ENCODE assay signal across 16 cellular contexts in the genomic region with DNA sequence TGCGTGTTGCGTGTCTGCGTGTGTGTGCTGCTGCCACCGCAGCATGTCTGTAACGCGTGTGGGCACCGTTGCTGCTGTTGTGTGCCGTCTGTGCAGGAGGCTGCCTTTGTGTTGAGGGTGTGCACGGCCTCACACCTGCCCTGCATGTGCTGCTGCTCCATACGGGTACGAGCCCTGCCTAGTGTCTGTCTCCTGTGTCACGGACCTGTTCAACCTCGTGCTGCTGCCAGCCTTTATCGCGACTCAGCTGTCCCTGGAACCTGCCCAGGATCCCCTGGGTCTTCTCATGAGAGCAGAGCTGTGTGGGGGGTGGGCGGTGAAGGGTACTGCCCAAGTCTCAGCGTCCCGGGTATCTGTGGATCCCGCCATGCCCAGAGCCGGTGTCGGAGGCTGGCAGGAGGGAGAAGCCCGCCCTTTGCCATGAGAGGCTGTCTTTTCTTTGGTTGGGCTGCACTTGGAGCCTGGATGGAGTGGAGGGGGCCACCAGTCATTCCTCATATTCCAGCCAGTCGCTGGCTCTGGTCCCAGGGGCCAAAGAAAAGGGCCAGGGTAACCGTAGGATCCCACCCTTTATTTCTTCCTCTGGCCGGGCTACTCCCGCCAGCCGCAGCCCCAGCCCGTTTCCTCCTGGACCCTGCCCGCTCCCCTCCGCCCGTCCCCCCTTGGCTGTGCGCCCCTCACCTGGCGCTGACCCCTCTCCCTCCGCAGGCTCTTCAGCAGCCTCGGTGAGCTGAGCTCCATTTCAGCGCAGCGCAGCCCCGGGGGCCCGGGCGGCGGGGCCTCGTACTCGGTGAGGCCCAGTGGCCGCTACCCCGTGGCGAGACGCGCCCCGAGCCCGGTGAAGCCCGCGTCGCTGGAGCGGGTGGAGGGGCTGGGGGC. TPM values are rescaled to one million over a fixed set of nuclear protein-coding genes. Genes with fewer than 3 reads are reported as not detected.
A peak's percentile ranks its signal among the peaks of the same experiment; 100 is the strongest.
DNase-seq lines count a peak whose midpoint lies in the region; ATAC-seq lines count a peak whose summit lies in the region.
"Had no signal": no experiment of that assay in that cellular context is flagged by ENCODE, and none has a peak within 500 bp of the region (broad histone marks: within the 10 kb centered on the region; RNA-seq: fewer than 3 reads in every experiment).

No MANE protein-coding gene starts in this region.

- H3K27me3 Mint-ChIP-seq in activated CD4-positive, alpha-beta T cell treated with anti-CD3 and anti-CD28 coated beads, Interleukin-2, amount 10 ng/mL, durations not matched to agents 7 days and 5 days, result no peaks in the 10 kb centered on the region
- H3K27me3 Mint-ChIP-seq: activated CD4-positive, alpha-beta T cell treated with anti-CD3 and anti-CD28 coated beads, Interleukin-2, amount 10 ng/mL, durations not matched to agents 24 days and 14 days; activated naive CD4-positive, alpha-beta T cell treated with anti-CD3 and anti-CD28 coated beads, Interleukin-2, amount 50 U/mL, for 24 hours; naive thymus-derived CD8-positive, alpha-beta T cell had no signal

- DNase-seq in G401 (ENCODE audit: low spot score), result peak; percentile 48
- peak; percentile 14 for DNase-seq in RPMI8226
- DNase-seq in left kidney (ENCODE audit: low read depth, low spot score), result peak; percentile 9
- peak; percentile 57 for DNase-seq in sciatic nerve (ENCODE audit: low spot score)
- DNase-seq in activated CD4-positive, alpha-beta T cell treated with anti-CD3 and anti-CD28 coated beads, Interleukin-2, amount 10 ng/mL, durations not matched to agents 7 days and 5 days, result no peak
- no peak for DNase-seq in amniotic stem cell (lab: John Stamatoyannopoulos, UW)
- DNase-seq: activated CD4-positive, alpha-beta T cell treated with anti-CD3 and anti-CD28 coated beads, Interleukin-2, amount 10 ng/mL, durations not matched to agents 24 days and 14 days; activated T-cell treated with anti-CD3 and anti-CD28 coated beads for 4 hours; dermis blood vessel endothelial cell; MG63; NCI-H2029; stimulated activated naive CD4-positive, alpha-beta T cell treated with Interleukin-2 at 50 U/mL for 16 hours had no signal

- intact Hi-C loops in sciatic nerve (cut with DNase I), result no loop called here

- H3K4me1 Mint-ChIP-seq in activated CD4-positive, alpha-beta T cell treated with anti-CD3 and anti-CD28 coated beads, Interleukin-2, amount 10 ng/mL, durations not matched to agents 7 days and 5 days, result peaks cover 2% of the 10 kb centered on the region
- H3K4me1 Mint-ChIP-seq: activated CD4-positive, alpha-beta T cell treated with anti-CD3 and anti-CD28 coated beads, Interleukin-2, amount 10 ng/mL, durations not matched to agents 24 days and 14 days had no signal

- ATAC-seq in sciatic nerve (no peak), HG03469 (IDR thresholded peaks at IDR 0.05; ENCODE audit: unreplicated experiment) (no peak)
- ATAC-seq: naive thymus-derived CD8-positive, alpha-beta T cell; SK-N-SH treated with all-trans-retinoic acid at 6 μM for 48 hours had no signal

- no peaks in the 10 kb centered on the region for H3K36me3 Mint-ChIP-seq in activated CD4-positive, alpha-beta T cell treated with anti-CD3 and anti-CD28 coated beads, Interleukin-2, amount 10 ng/mL, durations not matched to agents 7 days and 5 days (ENCODE audit: low read depth)
- H3K36me3 Mint-ChIP-seq: activated naive CD4-positive, alpha-beta T cell treated with anti-CD3 and anti-CD28 coated beads, Interleukin-2, amount 50 U/mL, for 24 hours; naive thymus-derived CD8-positive, alpha-beta T cell had no signal

- in situ Hi-C loops in G401 (cut with HindIII; ENCODE audit: low sequenced_read_pairs), result no loop called here

- no peak overlapping the region for H3K27ac Mint-ChIP-seq in activated CD4-positive, alpha-beta T cell treated with anti-CD3 and anti-CD28 coated beads, Interleukin-2, amount 10 ng/mL, durations not matched to agents 7 days and 5 days
- H3K27ac Mint-ChIP-seq: activated CD4-positive, alpha-beta T cell treated with anti-CD3 and anti-CD28 coated beads, Interleukin-2, amount 10 ng/mL, durations not matched to agents 24 days and 14 days; activated naive CD4-positive, alpha-beta T cell treated with anti-CD3 and anti-CD28 coated beads, Interleukin-2, amount 50 U/mL, for 24 hours had no signal

- no peak overlapping the region for H3K4me3 Mint-ChIP-seq in activated CD4-positive, alpha-beta T cell treated with anti-CD3 and anti-CD28 coated beads, Interleukin-2, amount 10 ng/mL, durations not matched to agents 7 days and 5 days
- H3K4me3 Mint-ChIP-seq: activated CD4-positive, alpha-beta T cell treated with anti-CD3 and anti-CD28 coated beads, Interleukin-2, amount 10 ng/mL, durations not matched to agents 24 days and 14 days; activated naive CD4-positive, alpha-beta T cell treated with anti-CD3 and anti-CD28 coated beads, Interleukin-2, amount 50 U/mL, for 24 hours; naive thymus-derived CD8-positive, alpha-beta T cell had no signal

- POLR2A ChIA-PET in activated CD4-positive, alpha-beta T cell treated with anti-CD3 and anti-CD28 coated beads, Interleukin-2, amount 10 ng/mL, durations not matched to agents 7 days and 5 days (lab: Charles Lee), result interaction anchor here (0.5 kb wide), 1 partner anchor 93 kb away, joined by 3 read pairs; no protein-coding TSS in a partner anchor

- CTCF ChIA-PET in activated CD4-positive, alpha-beta T cell treated with anti-CD3 and anti-CD28 coated beads, Interleukin-2, amount 10 ng/mL, durations not matched to agents 7 days and 5 days (lab: Charles Lee), result no interaction called here

- H3K9me3 Mint-ChIP-seq in activated CD4-positive, alpha-beta T cell treated with anti-CD3 and anti-CD28 coated beads, Interleukin-2, amount 10 ng/mL, durations not matched to agents 7 days and 5 days, result no peaks in the 10 kb centered on the region
- H3K9me3 Mint-ChIP-seq: activated CD4-positive, alpha-beta T cell treated with anti-CD3 and anti-CD28 coated beads, Interleukin-2, amount 10 ng/mL, durations not matched to agents 24 days and 14 days; activated naive CD4-positive, alpha-beta T cell treated with anti-CD3 and anti-CD28 coated beads, Interleukin-2, amount 50 U/mL, for 24 hours; naive thymus-derived CD8-positive, alpha-beta T cell had no signal

RNA-seq across cellular contexts. Expression of a gene that starts 7.8 kb away (rescaled TPM):
- total RNA-seq in G401 (2014; rRNA removed; shearing (Covaris generic)), result not detected in 2 replicates
- 1.5 TPM for total RNA-seq in sciatic nerve
- not detected for total RNA-seq in activated CD4-positive, alpha-beta T cell treated with anti-CD3 and anti-CD28 coated beads, Interleukin-2, amount 10 ng/mL, durations not matched to agents 7 days and 5 days
- total RNA-seq: activated CD4-positive, alpha-beta T cell treated with anti-CD3 and anti-CD28 coated beads, Interleukin-2, amount 10 ng/mL, durations not matched to agents 24 days and 14 days; naive thymus-derived CD8-positive, alpha-beta T cell had no signal

RNA-seq across cellular contexts. Expression of a gene that starts 53.2 kb away (rescaled TPM):
- 21.1 and 24.8 TPM in 2 replicates for total RNA-seq in G401 (2014; rRNA removed; shearing (Covaris generic))
- total RNA-seq in sciatic nerve, result 32.6 TPM
- total RNA-seq in activated CD4-positive, alpha-beta T cell treated with anti-CD3 and anti-CD28 coated beads, Interleukin-2, amount 10 ng/mL, durations not matched to agents 7 days and 5 days, result 10 to 100 TPM; 28.2 to 29.0 TPM

RNA-seq across cellular contexts. Expression of a gene that starts 57.6 kb away (rescaled TPM):
- total RNA-seq in G401 (2014; rRNA removed; shearing (Covaris generic)), result 3.6 and 5.0 TPM in 2 replicates
- 56.6 TPM for total RNA-seq in sciatic nerve
- under 1 TPM; 0.02 to 0.04 TPM for total RNA-seq in activated CD4-positive, alpha-beta T cell treated with anti-CD3 and anti-CD28 coated beads, Interleukin-2, amount 10 ng/mL, durations not matched to agents 7 days and 5 days

Comparison
In these comparisons a context has a peak if more than half of its experiments do, and no peak if none do; other contexts are left out.
1. DNase-seq: peak in G401 (single experiment), RPMI8226 (single experiment), left kidney (single experiment) and sciatic nerve (single experiment); none in activated CD4-positive, alpha-beta T cell treated with anti-CD3 and anti-CD28 coated beads, Interleukin-2, amount 10 ng/mL, durations not matched to agents 7 days and 5 days (single experiment) and amniotic stem cell (single experiment).